In genomic region chr1:152109231-152109997, GRCh38 we compare ENCODE assay signal across 13 cellular contexts. TPM values are rescaled to one million over a fixed set of nuclear protein-coding genes. Genes with fewer than 3 reads are reported as not detected.
DNase-seq lines count a peak whose midpoint lies in the region; ATAC-seq and TF ChIP-seq lines count a peak whose summit lies in the region.
"Had no signal": no experiment of that assay in that cellular context is flagged by ENCODE, and none has a peak within 500 bp of the region (broad histone marks: within the 10 kb centered on the region; RNA-seq: fewer than 3 reads in every experiment).

No MANE protein-coding gene starts in this region.

- ATAC-seq in activated CD4-positive, CD25-positive, alpha-beta regulatory T cell treated with anti-CD3 and anti-CD28 coated beads, Interleukin-2, amount 50 U/mL, for 24 hours = no peak

- DNase-seq in DMS 273 (lab: John Stamatoyannopoulos, UW; ENCODE audit: unreplicated experiment) = peak; percentile 31
- DNase-seq in DMS 273 treated with DMSO at 0.1 percent for 48 hours (lab: John Stamatoyannopoulos, UW) = no peak
- peak; percentile 14 for DNase-seq in RPMI7951 (ENCODE audit: low read depth)
- peak; percentile 18 for DNase-seq in fibroblast of the aortic adventitia (ENCODE audit: low read depth)
- DNase-seq in amygdala (lab: John Stamatoyannopoulos, UW) = no peak
- DNase-seq in activated CD8-positive, alpha-beta memory T cell treated with anti-CD3 and anti-CD28 coated beads for 24 hours = no peak
- DNase-seq: NCI-H510A treated with DMSO at 0.1 percent for 48 hours, nephron progenitor cell had no signal

- TF ChIP-seq CTCF in fibroblast of the aortic adventitia (IDR thresholded peaks at IDR 0.05; ENCODE audit: insufficient read depth, low read length) = no peak

- H3K4me3 ChIP-seq in fibroblast of the aortic adventitia (ENCODE audit: low read depth, low read length) (peak overlapping the region; percentile 64), skin epidermis (peak overlapping the region in 6 of 7 experiments; percentile 19 to 44 (median 28))

- no peak overlapping the region for H3K27ac ChIP-seq in skin epidermis

RNA-seq across cellular contexts. Expression of gene TCHH, which starts 5.8 kb away (rescaled TPM):
- under 0.01 TPM in 2 replicates for total RNA-seq in RPMI7951 (2014; rRNA removed; shearing (Covaris generic))
- total RNA-seq in fibroblast of the aortic adventitia (ENCODE audit: low replicate concordance) = 0.09 TPM in 1 of 2 replicates, not detected in the other
- total RNA-seq: A172, HT1080 had no signal

RNA-seq across cellular contexts. Expression of gene TCHHL1, which starts 20.6 kb away (rescaled TPM):
- not detected in 2 replicates for total RNA-seq in RPMI7951 (2014; rRNA removed; shearing (Covaris generic))
- total RNA-seq in fibroblast of the aortic adventitia (ENCODE audit: low replicate concordance) = not detected in 2 replicates
- total RNA-seq: A172, frontal cortex, HT1080 had no signal

RNA-seq across cellular contexts. Expression of gene RPTN, which starts 49.6 kb away (rescaled TPM):
- total RNA-seq in RPMI7951 (2014; rRNA removed; shearing (Covaris generic)) = not detected in 2 replicates
- total RNA-seq in fibroblast of the aortic adventitia (ENCODE audit: low replicate concordance) = not detected in 2 replicates
- total RNA-seq: A172, frontal cortex, HT1080 had no signal

Comparison
In these comparisons a context has a peak if more than half of its experiments do, and no peak if none do; other contexts are left out.
1. DNase-seq: peak in DMS 273 (single experiment), RPMI7951 (single experiment) and fibroblast of the aortic adventitia (single experiment); none in DMS 273 treated with DMSO at 0.1 percent for 48 hours (single experiment), amygdala (0 of 56) and activated CD8-positive, alpha-beta memory T cell treated with anti-CD3 and anti-CD28 coated beads for 24 hours (single experiment).